ENCODE assay signal across 8 cellular contexts in genomic region chr1:34859442-34860200, GRCh38. TPM values are rescaled to one million over a fixed set of nuclear protein-coding genes. Genes with fewer than 3 reads are reported as not detected.
DNase-seq lines count a peak whose midpoint lies in the region; ATAC-seq and TF ChIP-seq lines count a peak whose summit lies in the region.

Gene SMIM12 (minus strand): TSS chr1:34859749. CDS start chr1:34855977, 3,772 bp downstream.

- peak within 1 kb of the TSS; percentile 97 for H2AFZ ChIP-seq in ACC112 (ENCODE audit: low read length, unreplicated experiment)

- H3K27ac ChIP-seq in ACC112 (ENCODE audit: low read depth, low read length) = peak within 1 kb of the TSS; percentile 63
- peak within 1 kb of the TSS; percentile 78 for H3K27ac ChIP-seq in VCaP
- peak within 1 kb of the TSS; percentile 85 to 94 for H3K27ac ChIP-seq in breast epithelium
- no peak within 1 kb of the TSS for H3K27ac ChIP-seq in iPS-20b (ENCODE audit: low read length)
- H3K27ac ChIP-seq in skin epidermis = peak within 1 kb of the TSS; percentile 57 to 99 (median 88)

- peak; percentile 92 for ATAC-seq in GM18861 (IDR thresholded peaks at IDR 0.05; ENCODE audit: unreplicated experiment)
- ATAC-seq in HG03103 (IDR thresholded peaks at IDR 0.05; ENCODE audit: low read depth, unreplicated experiment) = peak; percentile 92

- H3K4me3 ChIP-seq in ACC112 (ENCODE audit: low read depth, low read length) (peak within 1 kb of the TSS; percentile 94), breast epithelium (peak within 1 kb of the TSS; percentile 80 to 98 (median 92)), iPS-20b (ENCODE audit: low read length) (peak within 1 kb of the TSS; percentile 98), skin epidermis (peak within 1 kb of the TSS; percentile 58 to 99 (median 93))

- H3K9me3 ChIP-seq in breast epithelium (no peaks in the 10 kb centered on the region), iPS-20b (ENCODE audit: insufficient read depth, low read depth, low read length) (no peaks in the 10 kb centered on the region)

- H3K4me1 ChIP-seq in ACC112 (ENCODE audit: control insufficient read depth, insufficient read depth, low read length, unreplicated experiment) = peaks cover 15% of the 10 kb centered on the region
- H3K4me1 ChIP-seq in breast epithelium = peaks cover 8 to 17% of the 10 kb centered on the region in 2 donors
- H3K4me1 ChIP-seq in iPS-20b (ENCODE audit: insufficient read depth, low read length) = peaks cover 3% of the 10 kb centered on the region; the same call in 1 of the 2 replicates

- peak; percentile 93 for TF ChIP-seq CTCF in VCaP (conservative IDR thresholded peaks at IDR 0.05)
- peak; percentile 72 to 89 (median 84) for TF ChIP-seq CTCF in breast epithelium (IDR thresholded peaks at IDR 0.05)

- H3K27me3 ChIP-seq in ACC112 (ENCODE audit: insufficient read depth, low read length) (peaks cover 4% of the 10 kb centered on the region; the same call in 1 of the 2 replicates), breast epithelium (no peaks in the 10 kb centered on the region), iPS-20b (ENCODE audit: insufficient read depth, low read length) (peaks cover 32% of the 10 kb centered on the region)

- peak within 1 kb of the TSS; percentile 89 for H3K9ac ChIP-seq in iPS-20b (ENCODE audit: low read depth, low read length)

- DNase-seq in NCI-H2171 treated with DMSO at 0.1 percent for 48 hours (lab: John Stamatoyannopoulos, UW) = peak; percentile 92
- peak; percentile 87 to 93 for DNase-seq in breast epithelium (ENCODE audit: low spot score in 2 of 2)

- H3K79me2 ChIP-seq in ACC112 (ENCODE audit: control insufficient read depth, insufficient read depth, low read length, unreplicated experiment) = peaks cover 35% of the 10 kb centered on the region

- intact Hi-C loops in breast epithelium (cut with DNase I; ENCODE audit: low total_unique reads) = loop anchor here (10.0 kb wide), 1 partner anchor 65 kb away; the partner anchor contains the start of gene GJA4

- peak; percentile 66 for TF ChIP-seq POLR2A in breast epithelium (IDR thresholded peaks at IDR 0.05)

- H3K36me3 ChIP-seq in ACC112 (ENCODE audit: insufficient read depth, low read length) (0 out of 2 replicates have a peak, but pooled peaks cover 4% of the 10 kb centered on the region), breast epithelium (no peaks in the 10 kb centered on the region), iPS-20b (ENCODE audit: insufficient read depth, low read depth, low read length) (peaks cover 13% of the 10 kb centered on the region)

RNA-seq across cellular contexts. Expression of gene SMIM12, which starts in this region (rescaled TPM):
- 10 to 100 TPM; 25.0 to 36.7 (median 29.6) TPM for total RNA-seq in breast epithelium
